1 cellular context compared by ENCODE assay signal in the genomic region with DNA sequence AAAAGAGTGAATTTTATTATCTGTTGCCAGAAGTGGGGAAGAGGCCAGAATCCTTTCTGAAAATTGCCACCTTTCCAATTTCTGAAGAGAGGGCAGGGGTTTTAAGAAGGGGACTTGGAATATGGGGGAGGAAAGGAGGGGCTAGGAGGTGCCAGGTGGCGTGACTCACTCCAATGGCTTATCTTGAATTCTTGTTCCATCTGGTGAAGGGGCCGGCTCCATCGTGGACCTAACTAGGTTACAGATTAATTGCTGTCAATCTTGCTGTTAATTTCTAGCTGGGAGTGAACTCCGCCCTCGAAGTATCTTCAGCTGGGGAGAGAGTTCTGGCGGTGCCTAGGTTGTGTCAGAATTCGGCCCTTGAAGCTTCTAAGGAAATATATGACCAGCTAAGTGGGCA.
TF ChIP-seq lines count a peak whose summit lies in the region.

No MANE protein-coding gene starts in this region.

TF ChIP-seq in K562, 482 proteins besides CTCF, POLR2A, EP300 and RAD21 (continued from another document and continues in another):
- TF ChIP-seq, protein P1, sequence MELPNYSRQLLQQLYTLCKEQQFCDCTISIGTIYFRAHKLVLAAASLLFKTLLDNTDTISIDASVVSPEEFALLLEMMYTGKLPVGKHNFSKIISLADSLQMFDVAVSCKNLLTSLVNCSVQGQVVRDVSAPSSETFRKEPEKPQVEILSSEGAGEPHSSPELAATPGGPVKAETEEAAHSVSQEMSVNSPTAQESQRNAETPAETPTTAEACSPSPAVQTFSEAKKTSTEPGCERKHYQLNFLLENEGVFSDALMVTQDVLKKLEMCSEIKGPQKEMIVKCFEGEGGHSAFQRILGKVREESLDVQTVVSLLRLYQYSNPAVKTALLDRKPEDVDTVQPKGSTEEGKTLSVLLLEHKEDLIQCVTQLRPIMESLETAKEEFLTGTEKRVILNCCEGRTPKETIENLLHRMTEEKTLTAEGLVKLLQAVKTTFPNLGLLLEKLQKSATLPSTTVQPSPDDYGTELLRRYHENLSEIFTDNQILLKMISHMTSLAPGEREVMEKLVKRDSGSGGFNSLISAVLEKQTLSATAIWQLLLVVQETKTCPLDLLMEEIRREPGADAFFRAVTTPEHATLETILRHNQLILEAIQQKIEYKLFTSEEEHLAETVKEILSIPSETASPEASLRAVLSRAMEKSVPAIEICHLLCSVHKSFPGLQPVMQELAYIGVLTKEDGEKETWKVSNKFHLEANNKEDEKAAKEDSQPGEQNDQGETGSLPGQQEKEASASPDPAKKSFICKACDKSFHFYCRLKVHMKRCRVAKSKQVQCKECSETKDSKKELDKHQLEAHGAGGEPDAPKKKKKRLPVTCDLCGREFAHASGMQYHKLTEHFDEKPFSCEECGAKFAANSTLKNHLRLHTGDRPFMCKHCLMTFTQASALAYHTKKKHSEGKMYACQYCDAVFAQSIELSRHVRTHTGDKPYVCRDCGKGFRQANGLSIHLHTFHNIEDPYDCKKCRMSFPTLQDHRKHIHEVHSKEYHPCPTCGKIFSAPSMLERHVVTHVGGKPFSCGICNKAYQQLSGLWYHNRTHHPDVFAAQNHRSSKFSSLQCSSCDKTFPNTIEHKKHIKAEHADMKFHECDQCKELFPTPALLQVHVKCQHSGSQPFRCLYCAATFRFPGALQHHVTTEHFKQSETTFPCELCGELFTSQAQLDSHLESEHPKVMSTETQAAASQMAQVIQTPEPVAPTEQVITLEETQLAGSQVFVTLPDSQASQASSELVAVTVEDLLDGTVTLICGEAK (IDR thresholded peaks at IDR 0.05) = no peak
- TF ChIP-seq, protein P1 (CRISPR knock-in tag; IDR thresholded peaks at IDR 0.05) = no peak
- TF ChIP-seq, protein P2, sequence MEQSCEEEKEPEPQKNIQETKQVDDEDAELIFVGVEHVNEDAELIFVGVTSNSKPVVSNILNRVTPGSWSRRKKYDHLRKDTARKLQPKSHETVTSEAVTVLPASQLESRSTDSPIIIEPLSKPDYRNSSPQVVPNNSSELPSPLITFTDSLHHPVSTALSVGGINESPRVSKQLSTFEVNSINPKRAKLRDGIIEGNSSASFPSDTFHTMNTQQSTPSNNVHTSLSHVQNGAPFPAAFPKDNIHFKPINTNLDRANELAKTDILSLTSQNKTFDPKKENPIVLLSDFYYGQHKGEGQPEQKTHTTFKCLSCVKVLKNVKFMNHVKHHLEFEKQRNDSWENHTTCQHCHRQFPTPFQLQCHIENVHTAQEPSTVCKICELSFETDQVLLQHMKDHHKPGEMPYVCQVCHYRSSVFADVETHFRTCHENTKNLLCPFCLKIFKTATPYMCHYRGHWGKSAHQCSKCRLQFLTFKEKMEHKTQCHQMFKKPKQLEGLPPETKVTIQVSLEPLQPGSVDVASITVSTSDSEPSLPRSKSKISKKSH (CRISPR knock-in tag; IDR thresholded peaks at IDR 0.05) = no peak
- TF ChIP-seq FOXK1 (CRISPR knock-in tag; IDR thresholded peaks at IDR 0.05; ENCODE audit: borderline replicate concordance) (no peak), PHB2 (IDR thresholded peaks at IDR 0.05; ENCODE audit: low read depth) (no peak), ZNF584 (CRISPR knock-in tag; IDR thresholded peaks at IDR 0.05; ENCODE audit: low read depth) (no peak), NFRKB (IDR thresholded peaks at IDR 0.05; ENCODE audit: low read depth) (no peak), ZNF707 (CRISPR knock-in tag; conservative IDR thresholded peaks at IDR 0.05) (no peak), BRF1 (IDR thresholded peaks at IDR 0.05; ENCODE audit: borderline replicate concordance, extremely low read depth, insufficient read length) (no peak), CBX3 (IDR thresholded peaks at IDR 0.05; ENCODE audit: borderline replicate concordance in 1 of 2, low read length in 2 of 2) (no peak), ZNF431 (CRISPR knock-in tag; IDR thresholded peaks at IDR 0.05) (no peak), SAFB2 (IDR thresholded peaks at IDR 0.05; ENCODE audit: borderline replicate concordance, low read depth, low read length, severe bottlenecking) (no peak), CEBPG (CRISPR knock-in tag; IDR thresholded peaks at IDR 0.05) (no peak), CEBPG (tag; conservative IDR thresholded peaks at IDR 0.05 in 1 of 2, IDR thresholded peaks at IDR 0.05 in 1 of 2) (no peak), CREB1 (IDR thresholded peaks at IDR 0.05) (no peak), CREB1 (CRISPR knock-in tag; IDR thresholded peaks at IDR 0.05) (no peak), MXI1 (IDR thresholded peaks at IDR 0.05; ENCODE audit: low read depth, low read length) (no peak), SIN3B (IDR thresholded peaks at IDR 0.05; ENCODE audit: low read depth) (no peak), SOX6 (IDR thresholded peaks at IDR 0.05) (no peak), GABPA (tag; conservative IDR thresholded peaks at IDR 0.05; ENCODE audit: low read depth) (no peak), NR2C2 (CRISPR knock-in tag; IDR thresholded peaks at IDR 0.05) (no peak), NR2C2 (tag; IDR thresholded peaks at IDR 0.05) (no peak), U2AF1 (optimal IDR thresholded peaks at IDR 0.05; ENCODE audit: low read depth, low read length) (no peak), POU5F1 (IDR thresholded peaks at IDR 0.05; ENCODE audit: borderline replicate concordance, low read depth, low read length, partially characterized antibody) (no peak), STAT5B (CRISPR knock-in tag; IDR thresholded peaks at IDR 0.05) (no peak), ZNF583 (CRISPR knock-in tag; IDR thresholded peaks at IDR 0.05) (no peak), CXXC5 (CRISPR knock-in tag; IDR thresholded peaks at IDR 0.05) (no peak), NELFE (IDR thresholded peaks at IDR 0.05; ENCODE audit: insufficient read depth, insufficient read length) (no peak), TEAD4 (IDR thresholded peaks at IDR 0.05; ENCODE audit: low read length) (peak; percentile 42; the same call in 1 of the 2 replicates), TEAD4 (CRISPR knock-in tag; IDR thresholded peaks at IDR 0.05; ENCODE audit: borderline replicate concordance) (no peak), TARDBP (IDR thresholded peaks at IDR 0.05) (no peak), CHD1 (IDR thresholded peaks at IDR 0.05; ENCODE audit: low read length) (no peak), PPARD (CRISPR knock-in tag; IDR thresholded peaks at IDR 0.05) (no peak), ZNF133 (CRISPR knock-in tag; IDR thresholded peaks at IDR 0.05) (no peak), FOXA1 (IDR thresholded peaks at IDR 0.05; ENCODE audit: borderline replicate concordance) (no peak), ZNF282 (CRISPR knock-in tag; IDR thresholded peaks at IDR 0.05) (no peak), ZNF785 (CRISPR knock-in tag; IDR thresholded peaks at IDR 0.05) (no peak), CBFA2T2 (conservative IDR thresholded peaks at IDR 0.05) (peak; percentile 31; the same call in 1 of the 2 replicates)
- TF ChIP-seq, protein P3, sequence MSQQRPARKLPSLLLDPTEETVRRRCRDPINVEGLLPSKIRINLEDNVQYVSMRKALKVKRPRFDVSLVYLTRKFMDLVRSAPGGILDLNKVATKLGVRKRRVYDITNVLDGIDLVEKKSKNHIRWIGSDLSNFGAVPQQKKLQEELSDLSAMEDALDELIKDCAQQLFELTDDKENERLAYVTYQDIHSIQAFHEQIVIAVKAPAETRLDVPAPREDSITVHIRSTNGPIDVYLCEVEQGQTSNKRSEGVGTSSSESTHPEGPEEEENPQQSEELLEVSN (IDR thresholded peaks at IDR 0.05; ENCODE audit: borderline replicate concordance in 1 of 2, extremely low read depth in 1 of 2, insufficient read depth in 1 of 2, insufficient read length in 1 of 2, low read depth in 1 of 2, low read length in 1 of 2, poor library complexity in 1 of 2, severe bottlenecking in 1 of 2) = no peak
- TF ChIP-seq, protein P4, sequence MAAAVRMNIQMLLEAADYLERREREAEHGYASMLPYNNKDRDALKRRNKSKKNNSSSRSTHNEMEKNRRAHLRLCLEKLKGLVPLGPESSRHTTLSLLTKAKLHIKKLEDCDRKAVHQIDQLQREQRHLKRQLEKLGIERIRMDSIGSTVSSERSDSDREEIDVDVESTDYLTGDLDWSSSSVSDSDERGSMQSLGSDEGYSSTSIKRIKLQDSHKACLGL (CRISPR knock-in tag; IDR thresholded peaks at IDR 0.05; ENCODE audit: borderline replicate concordance, poor library complexity, severe bottlenecking) = no peak
- TF ChIP-seq, protein P5, sequence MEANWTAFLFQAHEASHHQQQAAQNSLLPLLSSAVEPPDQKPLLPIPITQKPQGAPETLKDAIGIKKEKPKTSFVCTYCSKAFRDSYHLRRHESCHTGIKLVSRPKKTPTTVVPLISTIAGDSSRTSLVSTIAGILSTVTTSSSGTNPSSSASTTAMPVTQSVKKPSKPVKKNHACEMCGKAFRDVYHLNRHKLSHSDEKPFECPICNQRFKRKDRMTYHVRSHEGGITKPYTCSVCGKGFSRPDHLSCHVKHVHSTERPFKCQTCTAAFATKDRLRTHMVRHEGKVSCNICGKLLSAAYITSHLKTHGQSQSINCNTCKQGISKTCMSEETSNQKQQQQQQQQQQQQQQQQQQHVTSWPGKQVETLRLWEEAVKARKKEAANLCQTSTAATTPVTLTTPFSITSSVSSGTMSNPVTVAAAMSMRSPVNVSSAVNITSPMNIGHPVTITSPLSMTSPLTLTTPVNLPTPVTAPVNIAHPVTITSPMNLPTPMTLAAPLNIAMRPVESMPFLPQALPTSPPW (CRISPR knock-in tag; IDR thresholded peaks at IDR 0.05) = 0 out of 2 replicates have a peak, but pooled peaks have one; percentile 23
- TF ChIP-seq, protein P6, sequence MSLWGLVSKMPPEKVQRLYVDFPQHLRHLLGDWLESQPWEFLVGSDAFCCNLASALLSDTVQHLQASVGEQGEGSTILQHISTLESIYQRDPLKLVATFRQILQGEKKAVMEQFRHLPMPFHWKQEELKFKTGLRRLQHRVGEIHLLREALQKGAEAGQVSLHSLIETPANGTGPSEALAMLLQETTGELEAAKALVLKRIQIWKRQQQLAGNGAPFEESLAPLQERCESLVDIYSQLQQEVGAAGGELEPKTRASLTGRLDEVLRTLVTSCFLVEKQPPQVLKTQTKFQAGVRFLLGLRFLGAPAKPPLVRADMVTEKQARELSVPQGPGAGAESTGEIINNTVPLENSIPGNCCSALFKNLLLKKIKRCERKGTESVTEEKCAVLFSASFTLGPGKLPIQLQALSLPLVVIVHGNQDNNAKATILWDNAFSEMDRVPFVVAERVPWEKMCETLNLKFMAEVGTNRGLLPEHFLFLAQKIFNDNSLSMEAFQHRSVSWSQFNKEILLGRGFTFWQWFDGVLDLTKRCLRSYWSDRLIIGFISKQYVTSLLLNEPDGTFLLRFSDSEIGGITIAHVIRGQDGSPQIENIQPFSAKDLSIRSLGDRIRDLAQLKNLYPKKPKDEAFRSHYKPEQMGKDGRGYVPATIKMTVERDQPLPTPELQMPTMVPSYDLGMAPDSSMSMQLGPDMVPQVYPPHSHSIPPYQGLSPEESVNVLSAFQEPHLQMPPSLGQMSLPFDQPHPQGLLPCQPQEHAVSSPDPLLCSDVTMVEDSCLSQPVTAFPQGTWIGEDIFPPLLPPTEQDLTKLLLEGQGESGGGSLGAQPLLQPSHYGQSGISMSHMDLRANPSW (CRISPR knock-in tag; IDR thresholded peaks at IDR 0.05) = no peak
- TF ChIP-seq, protein P7, sequence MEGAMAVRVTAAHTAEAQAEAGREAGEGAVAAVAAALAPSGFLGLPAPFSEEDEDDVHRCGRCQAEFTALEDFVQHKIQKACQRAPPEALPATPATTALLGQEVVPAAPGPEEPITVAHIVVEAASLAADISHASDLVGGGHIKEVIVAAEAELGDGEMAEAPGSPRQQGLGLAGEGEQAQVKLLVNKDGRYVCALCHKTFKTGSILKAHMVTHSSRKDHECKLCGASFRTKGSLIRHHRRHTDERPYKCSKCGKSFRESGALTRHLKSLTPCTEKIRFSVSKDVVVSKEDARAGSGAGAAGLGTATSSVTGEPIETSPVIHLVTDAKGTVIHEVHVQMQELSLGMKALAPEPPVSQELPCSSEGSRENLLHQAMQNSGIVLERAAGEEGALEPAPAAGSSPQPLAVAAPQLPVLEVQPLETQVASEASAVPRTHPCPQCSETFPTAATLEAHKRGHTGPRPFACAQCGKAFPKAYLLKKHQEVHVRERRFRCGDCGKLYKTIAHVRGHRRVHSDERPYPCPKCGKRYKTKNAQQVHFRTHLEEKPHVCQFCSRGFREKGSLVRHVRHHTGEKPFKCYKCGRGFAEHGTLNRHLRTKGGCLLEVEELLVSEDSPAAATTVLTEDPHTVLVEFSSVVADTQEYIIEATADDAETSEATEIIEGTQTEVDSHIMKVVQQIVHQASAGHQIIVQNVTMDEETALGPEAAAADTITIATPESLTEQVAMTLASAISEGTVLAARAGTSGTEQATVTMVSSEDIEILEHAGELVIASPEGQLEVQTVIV (CRISPR knock-in tag; IDR thresholded peaks at IDR 0.05; ENCODE audit: borderline replicate concordance) = no peak
- TF ChIP-seq, protein P8, sequence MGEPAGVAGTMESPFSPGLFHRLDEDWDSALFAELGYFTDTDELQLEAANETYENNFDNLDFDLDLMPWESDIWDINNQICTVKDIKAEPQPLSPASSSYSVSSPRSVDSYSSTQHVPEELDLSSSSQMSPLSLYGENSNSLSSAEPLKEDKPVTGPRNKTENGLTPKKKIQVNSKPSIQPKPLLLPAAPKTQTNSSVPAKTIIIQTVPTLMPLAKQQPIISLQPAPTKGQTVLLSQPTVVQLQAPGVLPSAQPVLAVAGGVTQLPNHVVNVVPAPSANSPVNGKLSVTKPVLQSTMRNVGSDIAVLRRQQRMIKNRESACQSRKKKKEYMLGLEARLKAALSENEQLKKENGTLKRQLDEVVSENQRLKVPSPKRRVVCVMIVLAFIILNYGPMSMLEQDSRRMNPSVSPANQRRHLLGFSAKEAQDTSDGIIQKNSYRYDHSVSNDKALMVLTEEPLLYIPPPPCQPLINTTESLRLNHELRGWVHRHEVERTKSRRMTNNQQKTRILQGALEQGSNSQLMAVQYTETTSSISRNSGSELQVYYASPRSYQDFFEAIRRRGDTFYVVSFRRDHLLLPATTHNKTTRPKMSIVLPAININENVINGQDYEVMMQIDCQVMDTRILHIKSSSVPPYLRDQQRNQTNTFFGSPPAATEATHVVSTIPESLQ (CRISPR knock-in tag; IDR thresholded peaks at IDR 0.05) = no peak
